10 cellular contexts compared by ENCODE assay signal in genomic region chr20:45470939-45471338, GRCh38. TPM values are rescaled to one million over a fixed set of nuclear protein-coding genes. Genes with fewer than 3 reads are reported as not detected.
DNase-seq lines count a peak whose midpoint lies in the region; ATAC-seq and TF ChIP-seq lines count a peak whose summit lies in the region.
"Had no signal": no experiment of that assay in that cellular context is flagged by ENCODE, and none has a peak within 500 bp of the region (broad histone marks: within the 10 kb centered on the region; RNA-seq: fewer than 3 reads in every experiment).

No MANE protein-coding gene starts in this region.

- H4K20me1 ChIP-seq in neural cell (ENCODE audit: insufficient read depth), result no peaks in the 10 kb centered on the region

- peak overlapping the region; percentile 56 for H3K4me3 ChIP-seq in neural cell (ENCODE audit: low read length)

- no peaks in the 10 kb centered on the region for H3K9me3 ChIP-seq in neural cell (ENCODE audit: low read length)

- H3K79me2 ChIP-seq in neural cell (replicated peaks; ENCODE audit: insufficient read depth, low read length), result no peaks in the 10 kb centered on the region

- no peaks in the 10 kb centered on the region for H3K36me3 ChIP-seq in neural cell (ENCODE audit: insufficient read depth, low read length)

- no peak for TF ChIP-seq CTCF in neural cell (IDR thresholded peaks at IDR 0.05; ENCODE audit: poor library complexity, severe bottlenecking)

- TF ChIP-seq EP300 in neural cell (conservative IDR thresholded peaks at IDR 0.05; ENCODE audit: poor library complexity, severe bottlenecking), result no peak

- H3K27ac ChIP-seq in neural cell (ENCODE audit: low read length), result no peak overlapping the region

- peaks cover 0 to 9% of the 10 kb centered on the region in 2 donors for H3K4me1 Mint-ChIP-seq in effector memory CD8-positive, alpha-beta T cell (ENCODE audit: low read depth in 2 of 2)

- peak; percentile 20 for TF ChIP-seq RAD21 in neural cell (conservative IDR thresholded peaks at IDR 0.05)

- H3K4me2 ChIP-seq in neural cell (ENCODE audit: low read length), result no peak overlapping the region

- H3K36me3 Mint-ChIP-seq in effector memory CD8-positive, alpha-beta T cell (ENCODE audit: insufficient read depth), result no peaks in the 10 kb centered on the region
- H3K36me3 Mint-ChIP-seq: CD4-positive, CD25-positive, alpha-beta regulatory T cell had no signal

- no peaks in the 10 kb centered on the region for H3K9me3 Mint-ChIP-seq in effector memory CD8-positive, alpha-beta T cell

- peak overlapping the region; percentile 29 for H3K9ac ChIP-seq in neural cell (ENCODE audit: low read length)

- H3K9me2 ChIP-seq in neural cell (ENCODE audit: insufficient read depth, low read length), result no peaks in the 10 kb centered on the region

- ATAC-seq in effector memory CD8-positive, alpha-beta T cell (replicated peaks), result no peak
- ATAC-seq in HG02852 (IDR thresholded peaks at IDR 0.05; ENCODE audit: unreplicated experiment) (no peak), HG03442 (IDR thresholded peaks at IDR 0.05; ENCODE audit: unreplicated experiment) (no peak)

- DNase-seq in NCI-H1092 treated with DMSO at 0.1 percent for 48 hours (lab: John Stamatoyannopoulos, UW), result peak; percentile 31
- DNase-seq in NCI-H1092 (lab: John Stamatoyannopoulos, UW), result no peak
- peak; percentile 14 for DNase-seq in M059J (ENCODE audit: low read depth)
- DNase-seq in effector memory CD8-positive, alpha-beta T cell, result no peak
- DNase-seq in stimulated activated CD4-positive, alpha-beta T cell treated with anti-CD3 and anti-CD28 coated beads, Interleukin-4, amount 100 ng/mL, for 1 hour, result no peak
- DNase-seq: CD4-positive, CD25-positive, alpha-beta regulatory T cell had no signal

- H3K27ac Mint-ChIP-seq in effector memory CD8-positive, alpha-beta T cell, result no peak overlapping the region
- H3K27ac Mint-ChIP-seq: CD4-positive, CD25-positive, alpha-beta regulatory T cell had no signal

- H3K27me3 Mint-ChIP-seq in effector memory CD8-positive, alpha-beta T cell, result peaks cover 31 to 43% of the 10 kb centered on the region in 2 donors

- H2AFZ ChIP-seq in neural cell (ENCODE audit: low read depth, low read length), result no peak overlapping the region

- no peaks in the 10 kb centered on the region for H3F3A ChIP-seq in neural cell (ENCODE audit: insufficient read depth, low read length, poor library complexity, severe bottlenecking)

- peak overlapping the region; percentile 33 to 65 for H3K4me3 Mint-ChIP-seq in effector memory CD8-positive, alpha-beta T cell

- H3K27me3 ChIP-seq in neural cell (ENCODE audit: insufficient read depth, low read depth, low read length), result peaks cover 30% of the 10 kb centered on the region

TF ChIP-seq in neural cell, 6 proteins besides CTCF, POLR2A, EP300 and RAD21:
- TF ChIP-seq MXI1 (conservative IDR thresholded peaks at IDR 0.05; ENCODE audit: poor library complexity, severe bottlenecking) (no peak), EZH2 (IDR thresholded peaks at IDR 0.05; ENCODE audit: borderline replicate concordance, insufficient read depth, low read length, poor library complexity, severe bottlenecking) (no peak), TAF1 (IDR thresholded peaks at IDR 0.05; ENCODE audit: low read depth) (no peak), SMC3 (conservative IDR thresholded peaks at IDR 0.05; ENCODE audit: poor library complexity) (no peak), POLR2AphosphoS5 (IDR thresholded peaks at IDR 0.05) (no peak)
- TF ChIP-seq, protein P1, sequence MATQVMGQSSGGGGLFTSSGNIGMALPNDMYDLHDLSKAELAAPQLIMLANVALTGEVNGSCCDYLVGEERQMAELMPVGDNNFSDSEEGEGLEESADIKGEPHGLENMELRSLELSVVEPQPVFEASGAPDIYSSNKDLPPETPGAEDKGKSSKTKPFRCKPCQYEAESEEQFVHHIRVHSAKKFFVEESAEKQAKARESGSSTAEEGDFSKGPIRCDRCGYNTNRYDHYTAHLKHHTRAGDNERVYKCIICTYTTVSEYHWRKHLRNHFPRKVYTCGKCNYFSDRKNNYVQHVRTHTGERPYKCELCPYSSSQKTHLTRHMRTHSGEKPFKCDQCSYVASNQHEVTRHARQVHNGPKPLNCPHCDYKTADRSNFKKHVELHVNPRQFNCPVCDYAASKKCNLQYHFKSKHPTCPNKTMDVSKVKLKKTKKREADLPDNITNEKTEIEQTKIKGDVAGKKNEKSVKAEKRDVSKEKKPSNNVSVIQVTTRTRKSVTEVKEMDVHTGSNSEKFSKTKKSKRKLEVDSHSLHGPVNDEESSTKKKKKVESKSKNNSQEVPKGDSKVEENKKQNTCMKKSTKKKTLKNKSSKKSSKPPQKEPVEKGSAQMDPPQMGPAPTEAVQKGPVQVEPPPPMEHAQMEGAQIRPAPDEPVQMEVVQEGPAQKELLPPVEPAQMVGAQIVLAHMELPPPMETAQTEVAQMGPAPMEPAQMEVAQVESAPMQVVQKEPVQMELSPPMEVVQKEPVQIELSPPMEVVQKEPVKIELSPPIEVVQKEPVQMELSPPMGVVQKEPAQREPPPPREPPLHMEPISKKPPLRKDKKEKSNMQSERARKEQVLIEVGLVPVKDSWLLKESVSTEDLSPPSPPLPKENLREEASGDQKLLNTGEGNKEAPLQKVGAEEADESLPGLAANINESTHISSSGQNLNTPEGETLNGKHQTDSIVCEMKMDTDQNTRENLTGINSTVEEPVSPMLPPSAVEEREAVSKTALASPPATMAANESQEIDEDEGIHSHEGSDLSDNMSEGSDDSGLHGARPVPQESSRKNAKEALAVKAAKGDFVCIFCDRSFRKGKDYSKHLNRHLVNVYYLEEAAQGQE (IDR thresholded peaks at IDR 0.05; ENCODE audit: borderline replicate concordance), result no peak

RNA-seq across cellular contexts. Expression of gene WFDC2, which starts 1.4 kb away (rescaled TPM):
- total RNA-seq in M059J (2014; rRNA removed; shearing (Covaris generic)), result not detected in 2 replicates
- polyA plus RNA-seq in neural cell, result not detected in 2 replicates
- not detected in 2 replicates for polyA minus RNA-seq in neural cell
- total RNA-seq: activated CD8-positive, alpha-beta memory T cell treated with anti-CD3 and anti-CD28 coated beads for 36 hours; CD4-positive, CD25-positive, alpha-beta regulatory T cell had no signal
- polyA plus RNA-seq: CD4-positive, CD25-positive, alpha-beta regulatory T cell had no signal

RNA-seq across cellular contexts. Expression of gene SPINT3, which starts 44.5 kb away (rescaled TPM):
- not detected in 2 replicates for total RNA-seq in M059J (2014; rRNA removed; shearing (Covaris generic))
- not detected in 2 replicates for polyA plus RNA-seq in neural cell
- polyA minus RNA-seq in neural cell, result not detected in 2 replicates
- total RNA-seq: activated CD8-positive, alpha-beta memory T cell treated with anti-CD3 and anti-CD28 coated beads for 36 hours; CD4-positive, CD25-positive, alpha-beta regulatory T cell had no signal
- polyA plus RNA-seq: CD4-positive, CD25-positive, alpha-beta regulatory T cell had no signal

RNA-seq across cellular contexts. Expression of gene PIGT, which starts 55.0 kb away (rescaled TPM):
- 250 and 270 TPM in 2 replicates for total RNA-seq in M059J (2014; rRNA removed; shearing (Covaris generic))
- 24.3 and 29.1 TPM in 2 replicates for polyA plus RNA-seq in neural cell
- 31.2 and 32.3 TPM in 2 replicates for polyA minus RNA-seq in neural cell

Comparison
In these comparisons a context has a peak if more than half of its experiments do, and no peak if none do; other contexts are left out.
1. DNase-seq: peak in NCI-H1092 treated with DMSO at 0.1 percent for 48 hours (single experiment) and M059J (single experiment); none in NCI-H1092 (single experiment), effector memory CD8-positive, alpha-beta T cell (0 of 3) and stimulated activated CD4-positive, alpha-beta T cell treated with anti-CD3 and anti-CD28 coated beads, Interleukin-4, amount 100 ng/mL, for 1 hour (single experiment).